ENCODE assay signal across 8 cellular contexts in the genomic region with DNA sequence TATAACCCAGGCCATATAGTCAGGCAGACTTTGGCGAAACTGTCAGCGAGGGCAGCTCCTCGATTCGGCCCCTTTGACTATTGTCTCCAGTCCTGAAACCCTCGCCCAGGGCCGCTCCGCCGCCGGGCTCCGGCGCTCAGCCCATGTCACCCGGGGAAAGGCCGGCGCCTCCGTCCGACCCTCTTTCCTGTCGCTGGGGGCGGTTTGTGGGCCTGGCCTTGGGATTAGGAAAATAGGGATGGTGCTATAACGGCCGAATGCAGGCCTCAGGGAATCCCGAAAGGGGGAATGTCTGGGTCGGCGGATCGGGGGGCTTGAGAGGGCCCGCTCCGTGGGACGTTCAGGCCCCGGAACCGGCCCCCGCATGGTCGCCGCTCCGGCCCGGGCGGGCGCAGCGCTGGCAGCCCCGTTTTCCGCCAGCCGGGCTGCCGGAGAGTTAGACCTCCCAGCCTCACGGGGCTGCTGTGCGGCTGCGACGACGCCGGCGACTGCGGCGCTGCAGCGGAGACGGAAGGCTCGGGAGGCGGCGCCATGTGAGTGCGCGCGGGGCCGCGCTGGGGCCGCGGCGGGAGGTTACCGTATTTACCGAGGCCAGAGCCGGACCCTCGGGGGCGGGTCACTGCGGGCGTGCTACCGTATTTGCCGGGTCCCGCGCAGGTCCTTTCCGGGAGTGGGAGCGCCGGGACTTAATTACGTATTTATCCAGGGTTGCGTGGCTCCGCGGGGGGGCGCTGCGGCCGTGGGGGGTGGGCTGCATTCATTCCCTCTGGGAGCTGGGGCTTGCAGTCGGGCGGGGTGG. TPM values are rescaled to one million over a fixed set of nuclear protein-coding genes. Genes with fewer than 3 reads are reported as not detected.
A peak's percentile ranks its signal among the peaks of the same experiment; 100 is the strongest.
DNase-seq lines count a peak whose midpoint lies in the region; ATAC-seq, FAIRE-seq and TF ChIP-seq lines count a peak whose summit lies in the region.

No MANE protein-coding gene starts in this region.

- in situ Hi-C loops in HepG2 (cut with HindIII; ENCODE audit: extremely low pct_ligation_motif_present, low pct_unique_long_range_greater_than_20kb), result loop anchor here (5.0 kb wide), 1 partner anchor 63 kb away; the partner anchor contains the start of gene RARRES2

- FAIRE-seq in HepG2 (lab: Jason Lieb, UNC), result no peak

- no peak overlapping the region for H2AFZ ChIP-seq in HepG2 (ENCODE audit: low read length)

- TF ChIP-seq CTCF in AG09309 (IDR thresholded peaks at IDR 0.05; ENCODE audit: control insufficient read depth, insufficient read depth, low read depth, low read length, missing control alignments), result no peak
- peak; percentile 55 for TF ChIP-seq CTCF in HepG2 (CRISPR knock-in tag; IDR thresholded peaks at IDR 0.05)

- H3K79me2 ChIP-seq in HepG2 (ENCODE audit: insufficient read depth, low read length), result no peaks in the 10 kb centered on the region

- H3K4me2 ChIP-seq in HepG2 (ENCODE audit: low read depth, low read length), result peak overlapping the region; percentile 94

- H3K9me3 Mint-ChIP-seq in activated CD4-positive, alpha-beta T cell treated with anti-CD3 and anti-CD28 coated beads, Interleukin-2, amount 10 ng/mL, durations not matched to agents 7 days and 5 days, result no peaks in the 10 kb centered on the region

- intact Hi-C loops in HepG2 (cut with micrococcal nuclease; ENCODE audit: unreplicated experiment), result loop anchor here (2.0 kb wide), 1 partner anchor 16 kb away; no protein-coding TSS in a partner anchor

- peak; percentile 65 to 69 for TF ChIP-seq POLR2A in HepG2 (IDR thresholded peaks at IDR 0.05; ENCODE audit: insufficient read depth in 1 of 2, low read depth in 2 of 2, low read length in 2 of 2)

- no peaks in the 10 kb centered on the region for H4K20me1 ChIP-seq in HepG2 (ENCODE audit: insufficient read depth, low read length)

- TF ChIP-seq EP300 in HepG2 (IDR thresholded peaks at IDR 0.05; ENCODE audit: low read depth in 2 of 2, low read length in 2 of 2), result peak; percentile 19 to 26; a peak in 1 of 4 replicates
- no peak for TF ChIP-seq EP300 in HepG2 (CRISPR knock-in tag; IDR thresholded peaks at IDR 0.05; ENCODE audit: borderline replicate concordance)

- WGBS in HepG2 (ENCODE audit: low lambda C conversion rate), result 0% methylated on average over 16 of the region's 86 CpGs

- H3K4me1 ChIP-seq in HepG2 (ENCODE audit: insufficient read depth, low read length), result peaks cover 65% of the 10 kb centered on the region

- H3K9ac ChIP-seq in HepG2 (ENCODE audit: insufficient read depth, low read depth, low read length), result peak overlapping the region; percentile 83

- CTCF ChIA-PET in activated CD4-positive, alpha-beta T cell treated with anti-CD3 and anti-CD28 coated beads, Interleukin-2, amount 10 ng/mL, durations not matched to agents 7 days and 5 days (lab: Charles Lee), result interaction anchor here (0.8 to 3.3 kb wide), 12 partner anchors 12 to 311 kb away, joined by 3 to 16 read pairs (median 4); partner anchors contain the start of gene GIMAP1
- CTCF ChIA-PET in HepG2 (lab: Yijun Ruan, JAX; ENCODE audit: low intra/inter-chr PET ratio, low total read pairs), result no interaction called here

- no peaks in the 10 kb centered on the region for H3K27me3 ChIP-seq in HepG2 (ENCODE audit: control insufficient read depth in 1 of 2, insufficient read depth in 2 of 2, low read length in 2 of 2)

- H3K36me3 Mint-ChIP-seq in activated CD4-positive, alpha-beta T cell treated with anti-CD3 and anti-CD28 coated beads, Interleukin-2, amount 10 ng/mL, durations not matched to agents 7 days and 5 days (ENCODE audit: low read depth), result peaks cover 22% of the 10 kb centered on the region

- peak overlapping the region; percentile 69 for H3K27ac ChIP-seq in HepG2 (ENCODE audit: extremely low read length, insufficient read depth, low read length)

- no peaks in the 10 kb centered on the region for H3K27me3 Mint-ChIP-seq in activated CD4-positive, alpha-beta T cell treated with anti-CD3 and anti-CD28 coated beads, Interleukin-2, amount 10 ng/mL, durations not matched to agents 7 days and 5 days

- DNase-seq in AG09309 (ENCODE audit: low read depth), result peak; percentile 49
- DNase-seq in NCI-H345 (lab: John Stamatoyannopoulos, UW), result peak; percentile 74
- DNase-seq in activated CD4-positive, alpha-beta T cell treated with anti-CD3 and anti-CD28 coated beads, Interleukin-2, amount 10 ng/mL, durations not matched to agents 7 days and 5 days, result peak; percentile 79
- peak; percentile 44 for DNase-seq in cortex of kidney (lab: John Stamatoyannopoulos, UW)
- peak; percentile 75 for DNase-seq in HepG2 (ENCODE audit: low spot score)
- DNase-seq in stimulated activated CD4-positive, alpha-beta T cell treated with anti-CD3 and anti-CD28 coated beads, Interleukin-2, amount 100 ng/mL, for 24 hours, result peak; percentile 75 to 81

- peak overlapping the region; percentile 95 for H3K27ac Mint-ChIP-seq in activated CD4-positive, alpha-beta T cell treated with anti-CD3 and anti-CD28 coated beads, Interleukin-2, amount 10 ng/mL, durations not matched to agents 7 days and 5 days

- H3K36me3 ChIP-seq in HepG2 (replicated peaks in 1 of 2; ENCODE audit: control insufficient read depth in 1 of 2, insufficient read depth in 2 of 2, low read length in 2 of 2), result no peaks in the 10 kb centered on the region

- BruUV-seq in HepG2 (replicated peaks; lab: Mats Ljungman, UMichigan), result no TSS peak

- no peaks in the 10 kb centered on the region for H3K9me3 ChIP-seq in HepG2 (ENCODE audit: low read length)

- peak; percentile 55 for TF ChIP-seq RAD21 in HepG2 (CRISPR knock-in tag; IDR thresholded peaks at IDR 0.05)

- ATAC-seq in GM18861 (IDR thresholded peaks at IDR 0.05; ENCODE audit: unreplicated experiment) (peak; percentile 29), HG03095 (IDR thresholded peaks at IDR 0.05; ENCODE audit: unreplicated experiment) (peak; percentile 47), HepG2 (peak; percentile 72)

- peaks cover 38% of the 10 kb centered on the region for H3K4me1 Mint-ChIP-seq in activated CD4-positive, alpha-beta T cell treated with anti-CD3 and anti-CD28 coated beads, Interleukin-2, amount 10 ng/mL, durations not matched to agents 7 days and 5 days

- peak overlapping the region; percentile 67 for H3K4me3 ChIP-seq in AG09309 (ENCODE audit: control insufficient read depth, low read depth, low read length)
- peak overlapping the region; percentile 75 to 81 (median 79) for H3K4me3 ChIP-seq in HepG2 (replicated peaks in 1 of 3; ENCODE audit: insufficient read depth in 1 of 3, low read depth in 2 of 3, low read length in 3 of 3)

- POLR2A ChIA-PET in activated CD4-positive, alpha-beta T cell treated with anti-CD3 and anti-CD28 coated beads, Interleukin-2, amount 10 ng/mL, durations not matched to agents 7 days and 5 days (lab: Charles Lee), result interaction anchor here (0.8 kb wide), 1 partner anchor 351 kb away, joined by 3 read pairs; no protein-coding TSS in a partner anchor
- POLR2A ChIA-PET in HepG2 (lab: Yijun Ruan, JAX), result interaction anchor here (0.8 to 8.8 kb wide), 13 partner anchors 10 to 82 kb away, joined by 3 to 181 read pairs (median 8); partner anchors contain the start of genes ACTR3C, LRRC61, REPIN1 and ZNF775

- H3K4me3 Mint-ChIP-seq in activated CD4-positive, alpha-beta T cell treated with anti-CD3 and anti-CD28 coated beads, Interleukin-2, amount 10 ng/mL, durations not matched to agents 7 days and 5 days, result peak overlapping the region; percentile 94

RNA-seq across cellular contexts. Expression of gene ZNF775, which starts 25.9 kb away (rescaled TPM):
- total RNA-seq in activated CD4-positive, alpha-beta T cell treated with anti-CD3 and anti-CD28 coated beads, Interleukin-2, amount 10 ng/mL, durations not matched to agents 7 days and 5 days, result 1 to 10 TPM; 4.2 to 4.4 TPM
- total RNA-seq in HepG2 (2016; rRNA removed; fragmentation: Illumina TruSeq; extraction: Trizol), result 3.1 and 4.5 TPM in 2 replicates
- 0.71 TPM in 2 replicates for total RNA-seq in HepG2 (2016; cell fraction: cytosol; rRNA removed; fragmentation: Illumina TruSeq; extraction: Trizol; ENCODE audit: low read depth)
- 3.6 and 3.8 TPM in 2 replicates for total RNA-seq in HepG2 (2016; cell fraction: insoluble cytoplasmic fraction; rRNA removed; fragmentation: Illumina TruSeq; extraction: Trizol)
- 1.9 and 2.5 TPM in 2 replicates for total RNA-seq in HepG2 (2016; cell fraction: membrane; rRNA removed; fragmentation: Illumina TruSeq; extraction: Trizol)
- 1.8 and 3.2 TPM in 2 replicates for total RNA-seq in HepG2 (2016; cell fraction: nucleus; rRNA removed; fragmentation: Illumina TruSeq; extraction: Trizol)
- polyA plus RNA-seq in HepG2 (2011; rRNA removed), result 3.2 and 3.8 TPM in 2 replicates
- 2.6 and 4.5 TPM in 2 replicates for polyA plus RNA-seq in HepG2 (2011; cell fraction: cytosol; rRNA removed)
- polyA plus RNA-seq in HepG2 (2011; cell fraction: nucleus; rRNA removed), result 5.8 and 5.9 TPM in 2 replicates
- polyA plus RNA-seq in HepG2 (2012), result 2.1 and 3.1 TPM in 2 replicates
- polyA plus RNA-seq in HepG2 (2016; cell fraction: cytosol; fragmentation: Illumina TruSeq; extraction: Trizol; ENCODE audit: low read depth), result 0.67 and 0.68 TPM in 2 replicates
- 3.7 and 4.2 TPM in 2 replicates for polyA plus RNA-seq in HepG2 (2016; cell fraction: insoluble cytoplasmic fraction; fragmentation: Illumina TruSeq; extraction: Trizol; ENCODE audit: low read depth)
- 1.2 and 1.8 TPM in 2 replicates for polyA plus RNA-seq in HepG2 (2016; cell fraction: membrane; fragmentation: Illumina TruSeq; extraction: Trizol; ENCODE audit: low read depth)
- polyA plus RNA-seq in HepG2 (2016; cell fraction: nucleus; fragmentation: Illumina TruSeq; extraction: Trizol; ENCODE audit: insufficient read depth, low read depth), result 5.2 and 9.1 TPM in 2 replicates
- 0.37 and 3.7 TPM in 2 replicates for polyA minus RNA-seq in HepG2 (2011; rRNA and poly(A)+ RNA removed; ENCODE audit: low replicate concordance)
- polyA minus RNA-seq in HepG2 (2011; cell fraction: cytosol; rRNA and poly(A)+ RNA removed), result 2.5 and 3.9 TPM in 2 replicates
- polyA minus RNA-seq in HepG2 (2011; cell fraction: nucleus; rRNA and poly(A)+ RNA removed), result 1.8 and 2.4 TPM in 2 replicates

RNA-seq across cellular contexts. Expression of gene REPIN1, which starts 36.4 kb away (rescaled TPM):
- total RNA-seq in activated CD4-positive, alpha-beta T cell treated with anti-CD3 and anti-CD28 coated beads, Interleukin-2, amount 10 ng/mL, durations not matched to agents 7 days and 5 days, result 10 to 100 TPM; 45.1 to 54.6 TPM
- total RNA-seq in HepG2 (2016; rRNA removed; fragmentation: Illumina TruSeq; extraction: Trizol), result 86.4 and 108 TPM in 2 replicates
- 34.3 and 36.1 TPM in 2 replicates for total RNA-seq in HepG2 (2016; cell fraction: cytosol; rRNA removed; fragmentation: Illumina TruSeq; extraction: Trizol; ENCODE audit: low read depth)
- 77.5 and 106 TPM in 2 replicates for total RNA-seq in HepG2 (2016; cell fraction: insoluble cytoplasmic fraction; rRNA removed; fragmentation: Illumina TruSeq; extraction: Trizol)
- total RNA-seq in HepG2 (2016; cell fraction: membrane; rRNA removed; fragmentation: Illumina TruSeq; extraction: Trizol), result 112 and 119 TPM in 2 replicates
- total RNA-seq in HepG2 (2016; cell fraction: nucleus; rRNA removed; fragmentation: Illumina TruSeq; extraction: Trizol), result 81.1 and 91.5 TPM in 2 replicates
- polyA plus RNA-seq in HepG2 (2011; rRNA removed), result 69.9 and 87.9 TPM in 2 replicates
- polyA plus RNA-seq in HepG2 (2011; cell fraction: cytosol; rRNA removed), result 58.9 and 82.1 TPM in 2 replicates
- polyA plus RNA-seq in HepG2 (2011; cell fraction: nucleus; rRNA removed), result 189 and 195 TPM in 2 replicates
- polyA plus RNA-seq in HepG2 (2012), result 52.5 and 64.7 TPM in 2 replicates
- 22.0 and 24.7 TPM in 2 replicates for polyA plus RNA-seq in HepG2 (2016; cell fraction: cytosol; fragmentation: Illumina TruSeq; extraction: Trizol; ENCODE audit: low read depth)
- polyA plus RNA-seq in HepG2 (2016; cell fraction: insoluble cytoplasmic fraction; fragmentation: Illumina TruSeq; extraction: Trizol; ENCODE audit: low read depth), result 82.2 and 105 TPM in 2 replicates
- 77.8 and 77.9 TPM in 2 replicates for polyA plus RNA-seq in HepG2 (2016; cell fraction: membrane; fragmentation: Illumina TruSeq; extraction: Trizol; ENCODE audit: low read depth)
- polyA plus RNA-seq in HepG2 (2016; cell fraction: nucleus; fragmentation: Illumina TruSeq; extraction: Trizol; ENCODE audit: insufficient read depth, low read depth), result 138 and 155 TPM in 2 replicates
- polyA minus RNA-seq in HepG2 (2011; rRNA and poly(A)+ RNA removed; ENCODE audit: low replicate concordance), result 81.7 and 98.0 TPM in 2 replicates
- 35.3 and 35.6 TPM in 2 replicates for polyA minus RNA-seq in HepG2 (2011; cell fraction: cytosol; rRNA and poly(A)+ RNA removed)
- polyA minus RNA-seq in HepG2 (2011; cell fraction: nucleus; rRNA and poly(A)+ RNA removed), result 50.5 and 54.6 TPM in 2 replicates

RNA-seq across cellular contexts. Expression of gene GIMAP8, which starts 45.4 kb away (rescaled TPM):
- total RNA-seq in activated CD4-positive, alpha-beta T cell treated with anti-CD3 and anti-CD28 coated beads, Interleukin-2, amount 10 ng/mL, durations not matched to agents 7 days and 5 days, result 10 to 100 TPM; 35.9 to 36.3 TPM
- total RNA-seq in HepG2 (2016; rRNA removed; fragmentation: Illumina TruSeq; extraction: Trizol), result not detected in 2 replicates
- total RNA-seq in HepG2 (2016; cell fraction: cytosol; rRNA removed; fragmentation: Illumina TruSeq; extraction: Trizol; ENCODE audit: low read depth), result not detected in 2 replicates
- not detected in 2 replicates for total RNA-seq in HepG2 (2016; cell fraction: insoluble cytoplasmic fraction; rRNA removed; fragmentation: Illumina TruSeq; extraction: Trizol)
- not detected in 2 replicates for total RNA-seq in HepG2 (2016; cell fraction: membrane; rRNA removed; fragmentation: Illumina TruSeq; extraction: Trizol)
- total RNA-seq in HepG2 (2016; cell fraction: nucleus; rRNA removed; fragmentation: Illumina TruSeq; extraction: Trizol), result not detected in 2 replicates
- not detected in 2 replicates for polyA plus RNA-seq in HepG2 (2011; rRNA removed)
- polyA plus RNA-seq in HepG2 (2011; cell fraction: cytosol; rRNA removed), result not detected in 2 replicates
- polyA plus RNA-seq in HepG2 (2011; cell fraction: nucleus; rRNA removed), result not detected in 2 replicates
- not detected in 2 replicates for polyA plus RNA-seq in HepG2 (2012)
- polyA plus RNA-seq in HepG2 (2016; cell fraction: cytosol; fragmentation: Illumina TruSeq; extraction: Trizol; ENCODE audit: low read depth), result not detected in 2 replicates
- not detected in 2 replicates for polyA plus RNA-seq in HepG2 (2016; cell fraction: insoluble cytoplasmic fraction; fragmentation: Illumina TruSeq; extraction: Trizol; ENCODE audit: low read depth)
- polyA plus RNA-seq in HepG2 (2016; cell fraction: membrane; fragmentation: Illumina TruSeq; extraction: Trizol; ENCODE audit: low read depth), result not detected in 2 replicates
- not detected in 2 replicates for polyA plus RNA-seq in HepG2 (2016; cell fraction: nucleus; fragmentation: Illumina TruSeq; extraction: Trizol; ENCODE audit: insufficient read depth, low read depth)
- polyA minus RNA-seq in HepG2 (2011; rRNA and poly(A)+ RNA removed; ENCODE audit: low replicate concordance), result not detected in 2 replicates
- not detected in 2 replicates for polyA minus RNA-seq in HepG2 (2011; cell fraction: cytosol; rRNA and poly(A)+ RNA removed)
- not detected in 2 replicates for polyA minus RNA-seq in HepG2 (2011; cell fraction: nucleus; rRNA and poly(A)+ RNA removed)

Comparison
In these comparisons a context has a peak if more than half of its experiments do, and no peak if none do; other contexts are left out.
1. Peak in every context shown above with its lines: DNase-seq, ATAC-seq, H3K4me3 ChIP-seq and H3K27ac ChIP-seq.
2. RNA of gene GIMAP8, which starts 45.4 kb away (total RNA-seq): 35.9 to 36.3 TPM in activated CD4-positive, alpha-beta T cell treated with anti-CD3 and anti-CD28 coated beads, Interleukin-2, amount 10 ng/mL, durations not matched to agents 7 days and 5 days; not detected in HepG2; every median in the first group is over 10 times any median in the second.